27 cellular contexts compared by ENCODE assay signal in the genomic region with DNA sequence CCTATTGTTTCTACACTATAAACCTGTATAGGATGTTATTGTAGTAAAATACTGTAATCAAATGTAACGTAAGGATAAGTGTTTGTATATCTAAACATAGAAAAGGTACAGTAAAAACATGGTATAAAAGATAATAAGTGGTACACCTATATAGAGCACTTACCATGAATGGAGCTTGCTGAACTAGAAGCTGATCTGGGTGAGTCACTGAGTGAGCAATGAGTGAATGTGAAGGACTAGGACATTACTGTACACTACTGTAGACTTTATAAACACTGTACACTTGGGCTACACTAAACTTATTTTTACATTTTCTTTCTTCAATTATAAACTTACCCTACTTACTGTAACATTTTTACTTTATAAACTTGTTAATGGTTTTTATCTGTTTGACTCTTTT.
DNase-seq lines count a peak whose midpoint lies in the region; ATAC-seq, FAIRE-seq and TF ChIP-seq lines count a peak whose summit lies in the region.
"Had no signal": no experiment of that assay in that cellular context is flagged by ENCODE, and none has a peak within 500 bp of the region (broad histone marks: within the 10 kb centered on the region; RNA-seq: fewer than 3 reads in every experiment).

No MANE protein-coding gene starts in this region.

- TF ChIP-seq EP300 in HepG2 (IDR thresholded peaks at IDR 0.05; ENCODE audit: low read depth in 2 of 2, low read length in 2 of 2) (no peak), HepG2 (CRISPR knock-in tag; IDR thresholded peaks at IDR 0.05; ENCODE audit: borderline replicate concordance) (no peak)

- POLR2A ChIA-PET in HepG2 (lab: Yijun Ruan, JAX): no interaction called here

- H3K9me3 ChIP-seq in HepG2 (ENCODE audit: low read length): no peaks in the 10 kb centered on the region
- H3K9me3 ChIP-seq: body of pancreas, gastrocnemius medialis, mucosa of descending colon, pancreas, thoracic aorta, uterus had no signal

- H3K79me2 ChIP-seq in HepG2 (ENCODE audit: insufficient read depth, low read length): no peaks in the 10 kb centered on the region

- no peaks in the 10 kb centered on the region for H3K4me1 ChIP-seq in HepG2 (ENCODE audit: insufficient read depth, low read length)
- H3K4me1 ChIP-seq: body of pancreas, gastrocnemius medialis, pancreas, uterus had no signal

- no peaks in the 10 kb centered on the region for H3K36me3 ChIP-seq in HepG2 (replicated peaks in 1 of 2; ENCODE audit: control insufficient read depth in 1 of 2, insufficient read depth in 2 of 2, low read length in 2 of 2)
- H3K36me3 ChIP-seq: gastrocnemius medialis, pancreas, thoracic aorta, uterus had no signal

- TF ChIP-seq RAD21 in HepG2 (CRISPR knock-in tag; IDR thresholded peaks at IDR 0.05): no peak

- no peak overlapping the region for H3K9ac ChIP-seq in HepG2 (ENCODE audit: insufficient read depth, low read depth, low read length)

- FAIRE-seq in HepG2 (lab: Jason Lieb, UNC): no peak
- FAIRE-seq: islet of Langerhans, pancreas had no signal

- no TSS peak for BruUV-seq in HepG2 (replicated peaks; lab: Mats Ljungman, UMichigan)

- in situ Hi-C loops in HepG2 (cut with HindIII; ENCODE audit: extremely low pct_ligation_motif_present, low pct_unique_long_range_greater_than_20kb): no loop called here

- no peaks in the 10 kb centered on the region for H4K20me1 ChIP-seq in HepG2 (ENCODE audit: insufficient read depth, low read length)

- no peak overlapping the region for H3K27ac ChIP-seq in HepG2 (ENCODE audit: extremely low read length, insufficient read depth, low read length)
- H3K27ac ChIP-seq: body of pancreas, gastrocnemius medialis, pancreas, thoracic aorta, uterus had no signal

- no peak overlapping the region for H2AFZ ChIP-seq in HepG2 (ENCODE audit: low read length)
- H2AFZ ChIP-seq: GM23338 had no signal

- no peak overlapping the region for H3K4me2 ChIP-seq in HepG2 (ENCODE audit: low read depth, low read length)
- H3K4me2 ChIP-seq: GM23338 had no signal

- TF ChIP-seq CTCF in epithelial cell of esophagus (IDR thresholded peaks at IDR 0.05; ENCODE audit: insufficient read depth, low read depth, low read length, missing control alignments): no peak
- no peak for TF ChIP-seq CTCF in HepG2 (CRISPR knock-in tag; IDR thresholded peaks at IDR 0.05)

- WGBS in HepG2 (ENCODE audit: low lambda C conversion rate): 17% methylated on average over 1 of the region's 1 CpG

- ATAC-seq in HepG2: no peak
- ATAC-seq: activated T-helper 17 cell treated with anti-CD3 and anti-CD28 coated beads, Interleukin-2, amount 50 U/mL, for 72 hours; body of pancreas; gastrocnemius medialis; GM23338; mucosa of descending colon; pancreas; right cardiac atrium; Right ventricle myocardium inferior; WTC11 had no signal

- DNase-seq in ELR (ENCODE audit: low read depth) (peak; percentile 76), RKO (ENCODE audit: low spot score) (peak; percentile 75), epithelial cell of esophagus (ENCODE audit: low read depth) (peak; percentile 82), renal cortical epithelial cell (ENCODE audit: low read depth) (peak; percentile 61), NCI-H187 treated with DMSO at 0.1 percent for 48 hours (lab: John Stamatoyannopoulos, UW) (no peak), hypothalamus (lab: John Stamatoyannopoulos, UW) (no peak), HepG2 (ENCODE audit: low spot score) (no peak)
- DNase-seq: activated CD8-positive, alpha-beta memory T cell treated with anti-CD3 and anti-CD28 coated beads, Interleukin-2, amount 50 U/mL, for 4 hours; body of pancreas; CD4-positive, alpha-beta T cell; effector CD8-positive, alpha-beta T cell; gastrocnemius medialis; hippocampal formation; mucosa of descending colon; NCI-H2029 treated with DMSO at 0.1 percent for 48 hours; NCI-H774; pancreas; right cardiac atrium; stimulated activated CD4-positive, alpha-beta T cell treated with anti-CD3 and anti-CD28 coated beads, Interleukin-4, amount 100 ng/mL, for 4 hours; stimulated activated naive CD4-positive, alpha-beta T cell treated with Interleukin-2 at 50 U/mL for 16 hours; uterus had no signal

- intact Hi-C loops in HepG2 (cut with micrococcal nuclease; ENCODE audit: unreplicated experiment): no loop called here

- CTCF ChIA-PET in HepG2 (lab: Yijun Ruan, JAX; ENCODE audit: low intra/inter-chr PET ratio, low total read pairs): no interaction called here

- TF ChIP-seq POLR2A in HepG2 (IDR thresholded peaks at IDR 0.05; ENCODE audit: insufficient read depth in 1 of 2, low read depth in 2 of 2, low read length in 2 of 2): no peak

- H3K27me3 ChIP-seq in HepG2 (ENCODE audit: control insufficient read depth in 1 of 2, insufficient read depth in 2 of 2, low read length in 2 of 2): no peaks in the 10 kb centered on the region
- H3K27me3 ChIP-seq: body of pancreas, gastrocnemius medialis, pancreas, uterus had no signal

- H3K4me3 ChIP-seq in epithelial cell of esophagus (ENCODE audit: low read length): no peak overlapping the region
- H3K4me3 ChIP-seq in HepG2 (replicated peaks in 1 of 3; ENCODE audit: insufficient read depth in 1 of 3, low read depth in 2 of 3, low read length in 3 of 3): no peak overlapping the region
- H3K4me3 ChIP-seq: body of pancreas, gastrocnemius medialis, GM23338, mucosa of descending colon, pancreas, thoracic aorta, uterus had no signal

TF ChIP-seq in HepG2, 621 proteins besides CTCF, POLR2A, EP300 and RAD21:
- TF ChIP-seq ZNF749 (CRISPR knock-in tag; IDR thresholded peaks at IDR 0.05; ENCODE audit: borderline replicate concordance) (no peak), TAF1 (CRISPR knock-in tag; IDR thresholded peaks at IDR 0.05) (no peak), RORA (CRISPR knock-in tag; IDR thresholded peaks at IDR 0.05) (no peak), MYNN (CRISPR knock-in tag; IDR thresholded peaks at IDR 0.05; ENCODE audit: low read depth) (no peak), SMAD3 (CRISPR knock-in tag; IDR thresholded peaks at IDR 0.05) (no peak), IRX3 (CRISPR knock-in tag; IDR thresholded peaks at IDR 0.05; ENCODE audit: borderline replicate concordance, low read depth) (no peak), ZC3H13 (CRISPR knock-in tag; IDR thresholded peaks at IDR 0.05) (no peak), ZNF766 (CRISPR knock-in tag; IDR thresholded peaks at IDR 0.05; ENCODE audit: borderline replicate concordance) (no peak), NR1H2 (CRISPR knock-in tag; IDR thresholded peaks at IDR 0.05; ENCODE audit: borderline replicate concordance, low read depth) (no peak), ZNF274 (CRISPR knock-in tag; IDR thresholded peaks at IDR 0.05) (no peak), ZNF326 (CRISPR knock-in tag; IDR thresholded peaks at IDR 0.05; ENCODE audit: borderline replicate concordance) (no peak), ZNF333 (CRISPR knock-in tag; IDR thresholded peaks at IDR 0.05; ENCODE audit: borderline replicate concordance) (no peak)
- TF ChIP-seq, protein P1, sequence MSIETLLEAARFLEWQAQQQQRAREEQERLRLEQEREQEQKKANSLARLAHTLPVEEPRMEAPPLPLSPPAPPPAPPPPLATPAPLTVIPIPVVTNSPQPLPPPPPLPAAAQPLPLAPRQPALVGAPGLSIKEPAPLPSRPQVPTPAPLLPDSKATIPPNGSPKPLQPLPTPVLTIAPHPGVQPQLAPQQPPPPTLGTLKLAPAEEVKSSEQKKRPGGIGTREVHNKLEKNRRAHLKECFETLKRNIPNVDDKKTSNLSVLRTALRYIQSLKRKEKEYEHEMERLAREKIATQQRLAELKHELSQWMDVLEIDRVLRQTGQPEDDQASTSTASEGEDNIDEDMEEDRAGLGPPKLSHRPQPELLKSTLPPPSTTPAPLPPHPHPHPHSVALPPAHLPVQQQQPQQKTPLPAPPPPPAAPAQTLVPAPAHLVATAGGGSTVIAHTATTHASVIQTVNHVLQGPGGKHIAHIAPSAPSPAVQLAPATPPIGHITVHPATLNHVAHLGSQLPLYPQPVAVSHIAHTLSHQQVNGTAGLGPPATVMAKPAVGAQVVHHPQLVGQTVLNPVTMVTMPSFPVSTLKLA (IDR thresholded peaks at IDR 0.05): no peak
TF ChIP-seq in HepG2: peak in this region for 0.

Comparison
In these comparisons a context has a peak if more than half of its experiments do, and no peak if none do; other contexts are left out.
1. DNase-seq: peak in ELR (single experiment), RKO (single experiment), epithelial cell of esophagus (single experiment) and renal cortical epithelial cell (single experiment); none in NCI-H187 treated with DMSO at 0.1 percent for 48 hours (single experiment), hypothalamus (0 of 51) and HepG2 (single experiment).